Comparison of ENCODE assay signal across 8 cellular contexts in genomic region chr19:2327773-2328400, GRCh38. TPM values are rescaled to one million over a fixed set of nuclear protein-coding genes. Genes with fewer than 3 reads are reported as not detected.
A peak's percentile ranks its signal among the peaks of the same experiment; 100 is the strongest.
DNase-seq lines count a peak whose midpoint lies in the region; FAIRE-seq and TF ChIP-seq lines count a peak whose summit lies in the region.

No MANE protein-coding gene starts in this region.

- TF ChIP-seq CTCF in C4-2B (conservative IDR thresholded peaks at IDR 0.05) (no peak), fibroblast of pulmonary artery (IDR thresholded peaks at IDR 0.05; ENCODE audit: low read length, missing control alignments) (no peak), neural progenitor cell (IDR thresholded peaks at IDR 0.05) (no peak), tibial nerve (IDR thresholded peaks at IDR 0.05) (no peak)

- peaks cover 64% of the 10 kb centered on the region for H3K79me2 ChIP-seq in neural progenitor cell (ENCODE audit: low read depth)

- peaks cover 45% of the 10 kb centered on the region for H3F3A ChIP-seq in neural progenitor cell (ENCODE audit: low read depth)

- H3K36me3 ChIP-seq in neural progenitor cell (no peaks in the 10 kb centered on the region), tibial nerve (peaks cover 0 to 32% (median 8%) of the 10 kb centered on the region in 3 donors)

- H3K27ac Mint-ChIP-seq in neural progenitor cell, result peak overlapping the region; percentile 96

- H3K9me3 ChIP-seq in neural progenitor cell (ENCODE audit: low read depth) (no peaks in the 10 kb centered on the region), tibial nerve (no peaks in the 10 kb centered on the region)

- no peaks in the 10 kb centered on the region for H3K27me3 ChIP-seq in neural progenitor cell
- H3K27me3 ChIP-seq in tibial nerve, result no peaks in the 10 kb centered on the region

- H4K20me1 ChIP-seq in neural progenitor cell (ENCODE audit: low read depth), result peaks cover 55% of the 10 kb centered on the region

- peak overlapping the region; percentile 95 for H3K4me3 ChIP-seq in fibroblast of pulmonary artery (replicated peaks; ENCODE audit: low read depth, low read length)
- H3K4me3 ChIP-seq in neural progenitor cell, result peak overlapping the region; percentile 76
- H3K4me3 ChIP-seq in tibial nerve, result peak overlapping the region; percentile 75 to 93 (median 86)

- peak overlapping the region; percentile 74 for H3K9ac ChIP-seq in neural progenitor cell

- H3K27me3 Mint-ChIP-seq in neural progenitor cell (ENCODE audit: insufficient read depth, low read depth), result peaks cover 10% of the 10 kb centered on the region

- H3K4me3 Mint-ChIP-seq in neural progenitor cell, result peak overlapping the region; percentile 94

- FAIRE-seq in H54 (lab: Jason Lieb, UNC), result no peak

- whole genome bisulfite sequencing in tibial nerve, 2 donors, result 0 to 1% methylated on average over 18 of the region's 18 CpGs

- H2AFZ ChIP-seq in neural progenitor cell (replicated peaks), result no peak overlapping the region

- H3K4me2 ChIP-seq in neural progenitor cell, result peak overlapping the region; percentile 99

- TF ChIP-seq EP300 in tibial nerve (IDR thresholded peaks at IDR 0.05), result no peak

- H3K4me1 Mint-ChIP-seq in neural progenitor cell, result peaks cover 58% of the 10 kb centered on the region

- H3K9me3 Mint-ChIP-seq in neural progenitor cell, result no peaks in the 10 kb centered on the region

- H3K4me1 ChIP-seq in neural progenitor cell (peaks cover 29% of the 10 kb centered on the region), tibial nerve (peaks cover 0 to 62% (median 43%) of the 10 kb centered on the region in 4 donors)

- no peak for TF ChIP-seq POLR2A in H54 (IDR thresholded peaks at IDR 0.05; ENCODE audit: low read depth, low read length)
- no peak for TF ChIP-seq POLR2A in tibial nerve (IDR thresholded peaks at IDR 0.05)

- DNase-seq in H54 (ENCODE audit: insufficient read length, low spot score) (peak; percentile 60), NOMO-1 treated with dmso at 0.1 percent for 144 hours (lab: John Stamatoyannopoulos, UW; ENCODE audit: unreplicated experiment) (peak; percentile 85), fibroblast of pulmonary artery (ENCODE audit: low read depth) (peak; percentile 79), neural progenitor cell (ENCODE audit: low spot score) (peak; percentile 80), tibial nerve (ENCODE audit: low spot score in 2 of 2) (peak in 1 of 2 donors; percentile 19), HT-29 (ENCODE audit: low spot score) (no peak)
- DNase-seq in activated T-cell treated with anti-CD3 and anti-CD28 coated beads, Interleukin-2, amount 50 U/mL, for 1 hour, result peak; percentile 53

- H3K27ac ChIP-seq in C4-2B (peak overlapping the region; percentile 91), neural progenitor cell (peak overlapping the region; percentile 63), tibial nerve (peak overlapping the region in 3 of 4 donors; percentile 79 to 87 (median 84))

- peaks cover 3% of the 10 kb centered on the region for H3K36me3 Mint-ChIP-seq in neural progenitor cell

RNA-seq across cellular contexts. Expression of gene LSM7, which starts 0.5 kb away (rescaled TPM):
- total RNA-seq in neural progenitor cell (ENCODE audit: low replicate concordance) (183 and 317 TPM in 2 replicates), tibial nerve (100 to 1,000 TPM in 2 of 4 donors, 10 to 100 TPM in 2; 54.1 to 167 (median 87.7) TPM)
- 276 and 306 TPM in 2 replicates for total RNA-seq in HT-29 (2014; rRNA removed; shearing (Covaris generic))

RNA-seq across cellular contexts. Expression of gene SPPL2B, which starts 0.6 kb away (rescaled TPM):
- total RNA-seq in neural progenitor cell (ENCODE audit: low replicate concordance) (20.7 and 90.9 TPM in 2 replicates), tibial nerve (10 to 100 TPM; 51.1 to 97.2 (median 77.7) TPM)
- total RNA-seq in HT-29 (2014; rRNA removed; shearing (Covaris generic)), result 85.0 and 121 TPM in 2 replicates

RNA-seq across cellular contexts. Expression of gene LINGO3, which starts 19.9 kb away (rescaled TPM):
- 1.5 TPM in 1 of 2 replicates, not detected in the other for total RNA-seq in neural progenitor cell (ENCODE audit: low replicate concordance)
- under 1 TPM in 1 of 4 donors, not detected in 3; 0.39 TPM for total RNA-seq in tibial nerve
- 0.20 TPM in 1 of 2 replicates, not detected in the other for total RNA-seq in HT-29 (2014; rRNA removed; shearing (Covaris generic))

RNA-seq across cellular contexts. Expression of gene TMPRSS9, which starts 32.2 kb away (rescaled TPM):
- total RNA-seq in neural progenitor cell (ENCODE audit: low replicate concordance) (0.40 TPM in 1 of 2 replicates, not detected in the other), tibial nerve (not detected)
- 0.31 TPM in 1 of 2 replicates, not detected in the other for total RNA-seq in HT-29 (2014; rRNA removed; shearing (Covaris generic))

RNA-seq across cellular contexts. Expression of gene PEAK3, which starts 45.9 kb away (rescaled TPM):
- not detected in 2 replicates for total RNA-seq in neural progenitor cell (ENCODE audit: low replicate concordance)
- 1 to 10 TPM in 2 of 4 donors, under 1 TPM in 2; 0.42 to 4.2 (median 2.2) TPM for total RNA-seq in tibial nerve
- total RNA-seq in HT-29 (2014; rRNA removed; shearing (Covaris generic)), result not detected in 2 replicates
